16 cellular contexts compared by ENCODE assay signal in the genomic region with DNA sequence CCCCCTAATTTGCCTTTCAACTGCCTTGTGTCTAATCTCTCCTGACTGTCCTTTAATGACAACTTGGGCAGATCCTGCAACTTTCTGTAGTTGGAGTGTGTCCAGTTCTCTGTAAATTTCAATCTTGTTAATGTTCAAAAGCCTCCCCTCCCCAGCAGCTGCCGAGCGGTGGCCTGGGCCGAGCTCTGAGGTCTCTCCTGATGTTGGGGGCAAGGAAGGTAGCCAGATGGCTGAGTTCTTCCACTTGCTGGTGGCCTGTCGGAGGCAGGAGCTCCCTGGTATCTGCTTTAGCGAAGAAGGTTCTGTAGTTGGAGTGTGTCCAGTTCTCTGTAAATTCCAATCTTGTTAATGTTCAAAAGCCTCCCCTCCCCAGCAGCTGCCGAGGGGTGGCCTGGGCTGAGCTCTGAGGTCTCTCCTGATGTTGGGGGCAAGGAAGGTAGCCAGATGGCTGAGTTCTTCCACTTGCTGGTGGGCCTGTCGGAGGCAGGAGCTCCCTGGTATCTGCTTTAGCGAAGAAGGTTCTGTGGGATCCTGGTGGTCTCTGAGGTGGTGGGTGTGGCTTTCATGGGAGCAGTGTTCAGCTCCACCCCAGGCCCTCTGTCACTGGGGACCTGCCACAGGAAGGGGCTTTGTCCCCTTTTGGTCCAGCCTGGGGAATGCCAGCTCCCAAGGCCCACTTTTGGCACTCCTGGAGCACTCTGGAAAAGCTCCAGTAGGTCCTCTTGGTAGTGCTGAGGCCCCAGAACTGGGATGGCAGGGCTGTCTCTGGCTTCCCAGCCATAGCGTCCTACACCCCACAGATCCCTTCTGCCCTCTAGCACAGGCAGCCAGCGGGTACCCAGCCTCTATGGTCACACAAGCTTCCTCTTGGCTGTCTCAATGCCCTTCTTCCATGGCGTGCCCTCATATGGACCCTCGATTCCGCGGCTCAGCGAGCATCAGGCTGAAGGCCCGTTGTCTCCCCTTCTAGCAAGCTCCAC.
DNase-seq lines count a peak whose midpoint lies in the region; ATAC-seq and TF ChIP-seq lines count a peak whose summit lies in the region.
"Had no signal": no experiment of that assay in that cellular context is flagged by ENCODE, and none has a peak within 500 bp of the region (broad histone marks: within the 10 kb centered on the region; RNA-seq: fewer than 3 reads in every experiment).

No MANE protein-coding gene starts in this region.

- H3K27me3 ChIP-seq in ACC112 (ENCODE audit: insufficient read depth, low read length): no peaks in the 10 kb centered on the region
- H3K27me3 ChIP-seq: right atrium auricular region, thyroid gland had no signal

- H3K4me3 ChIP-seq in ACC112 (ENCODE audit: low read depth, low read length): no peak overlapping the region
- no peak overlapping the region for H3K4me3 ChIP-seq in choroid plexus epithelial cell (ENCODE audit: low read depth, low read length)
- H3K4me3 ChIP-seq: mucosa of descending colon, right atrium auricular region, thyroid gland had no signal

- H3K79me2 ChIP-seq in ACC112 (ENCODE audit: control insufficient read depth, insufficient read depth, low read length, unreplicated experiment): no peaks in the 10 kb centered on the region

- no peaks in the 10 kb centered on the region for H3K36me3 ChIP-seq in ACC112 (ENCODE audit: insufficient read depth, low read length)
- H3K36me3 ChIP-seq: right atrium auricular region, thyroid gland had no signal

- TF ChIP-seq CTCF in choroid plexus epithelial cell (conservative IDR thresholded peaks at IDR 0.05; ENCODE audit: low read depth, low read length): peak; percentile 1

- DNase-seq in NCI-H82 (lab: John Stamatoyannopoulos, UW): peak; percentile 93
- DNase-seq in choroid plexus epithelial cell (ENCODE audit: low read depth): peak; percentile 80
- peak; percentile 76 for DNase-seq in left lobe of liver (ENCODE audit: low spot score)
- no peak for DNase-seq in iPS-NIHi7 (ENCODE audit: extremely low spot score)
- no peak for DNase-seq in posterior vena cava (ENCODE audit: low spot score)
- DNase-seq in superior temporal gyrus (ENCODE audit: extremely low spot score): no peak
- DNase-seq: activated CD8-positive, alpha-beta memory T cell treated with anti-CD3 and anti-CD28 coated beads for 24 hours; activated naive CD4-positive, alpha-beta T cell treated with anti-CD3 and anti-CD28 coated beads, Interleukin-2, amount 10 ng/mL, durations not matched to agents 7 days and 5 days; DMS79; KBM-7; mucosa of descending colon; T-helper 9 cell; thyroid gland had no signal

- intact Hi-C loops in posterior vena cava (cut with DNase I): no loop called here

- ATAC-seq in left lobe of liver (peak; percentile 41), GM18867 (IDR thresholded peaks at IDR 0.05; ENCODE audit: unreplicated experiment) (no peak)
- ATAC-seq: mucosa of descending colon had no signal

- peak overlapping the region; percentile 35 for H3K27ac ChIP-seq in ACC112 (ENCODE audit: low read depth, low read length)
- H3K27ac ChIP-seq: right atrium auricular region, thyroid gland had no signal

- peak overlapping the region; percentile 15 for H2AFZ ChIP-seq in ACC112 (ENCODE audit: low read length, unreplicated experiment)

- peaks cover 26% of the 10 kb centered on the region for H3K4me1 ChIP-seq in ACC112 (ENCODE audit: control insufficient read depth, insufficient read depth, low read length, unreplicated experiment)

Comparison
In these comparisons a context has a peak if more than half of its experiments do, and no peak if none do; other contexts are left out.
1. DNase-seq: peak in NCI-H82 (single experiment), choroid plexus epithelial cell (single experiment) and left lobe of liver (single experiment); none in iPS-NIHi7 (single experiment), posterior vena cava (single experiment) and superior temporal gyrus (single experiment).